Comparison of ENCODE assay signal across 10 cellular contexts in the genomic region with DNA sequence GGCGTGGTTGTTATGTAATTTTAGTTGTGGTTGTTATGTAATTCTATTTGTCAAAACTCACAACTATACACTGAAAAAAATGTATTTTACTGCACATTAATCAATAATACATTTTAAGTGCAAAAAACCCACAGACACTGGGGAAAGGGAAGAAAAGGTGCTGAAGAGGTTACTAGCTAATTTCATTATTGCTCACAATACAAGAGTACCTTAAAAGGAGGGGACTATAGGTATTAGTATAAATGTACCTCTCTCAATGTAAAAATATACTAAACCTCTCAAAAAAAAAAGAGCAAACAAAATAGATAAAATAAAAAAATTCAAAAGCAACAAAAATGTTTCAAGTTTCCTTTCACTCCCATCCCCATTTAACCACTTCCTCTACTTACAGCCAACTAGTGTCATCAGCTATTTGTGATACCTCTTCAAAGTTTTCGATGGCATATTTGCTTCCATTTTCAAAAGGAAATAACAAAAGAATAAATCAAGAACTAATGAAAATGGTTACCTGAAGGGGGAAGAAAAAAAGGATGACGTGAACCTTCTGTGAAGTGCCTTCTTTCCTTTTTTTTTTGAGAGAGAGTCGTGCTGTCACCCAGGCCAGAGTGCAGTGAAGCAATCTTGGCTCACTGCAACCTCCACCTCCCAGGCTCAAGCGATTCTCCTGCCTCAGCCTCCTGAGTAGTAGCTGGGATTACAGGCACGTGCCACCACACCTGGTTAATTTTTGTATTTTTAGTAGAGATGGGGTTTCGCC. TPM values are rescaled to one million over a fixed set of nuclear protein-coding genes. Genes with fewer than 3 reads are reported as not detected.
DNase-seq lines count a peak whose midpoint lies in the region; ATAC-seq lines count a peak whose summit lies in the region.
"Had no signal": no experiment of that assay in that cellular context is flagged by ENCODE, and none has a peak within 500 bp of the region (broad histone marks: within the 10 kb centered on the region; RNA-seq: fewer than 3 reads in every experiment).

No MANE protein-coding gene starts in this region.

- peak; percentile 79 for ATAC-seq in activated CD8-positive, alpha-beta T cell treated with anti-CD3 and anti-CD28 coated beads, Interleukin-2, amount 10 ng/mL, durations not matched to agents 7 days and 5 days
- no peak for ATAC-seq in HG02840 (IDR thresholded peaks at IDR 0.05; ENCODE audit: low FRiP score, unreplicated experiment)

- in situ Hi-C loops in KBM-7 (cut with MboI; ENCODE audit: low pct_unique_long_range_greater_than_20kb, low sequenced_read_pairs) = no loop called here

- H3K4me3 Mint-ChIP-seq in activated naive CD4-positive, alpha-beta T cell treated with anti-CD3 and anti-CD28 coated beads, Interleukin-2, amount 10 ng/mL, durations not matched to agents 7 days and 5 days = peak overlapping the region; percentile 12
- H3K4me3 Mint-ChIP-seq in activated CD8-positive, alpha-beta T cell treated with anti-CD3 and anti-CD28 coated beads, Interleukin-2, amount 10 ng/mL, durations not matched to agents 7 days and 5 days = peak overlapping the region; percentile 51
- H3K4me3 Mint-ChIP-seq in stimulated activated naive CD8-positive, alpha-beta T cell treated with anti-CD3 and anti-CD28 coated beads, Interleukin-15, Interleukin-2, amounts not matched to agents 100 ng/mL and 50 ng/mL, for 24 hours = peak overlapping the region; percentile 67

- peak; percentile 39 for DNase-seq in activated naive CD4-positive, alpha-beta T cell treated with anti-CD3 and anti-CD28 coated beads, Interleukin-2, amount 10 ng/mL, durations not matched to agents 7 days and 5 days
- DNase-seq in activated naive CD4-positive, alpha-beta T cell treated with anti-CD3 and anti-CD28 coated beads, Interleukin-2, amount 50 U/mL, for 16 hours = no peak
- DNase-seq in KBM-7 = peak; percentile 55
- DNase-seq in activated CD8-positive, alpha-beta T cell treated with anti-CD3 and anti-CD28 coated beads, Interleukin-2, amount 10 ng/mL, durations not matched to agents 7 days and 5 days = no peak
- DNase-seq in stimulated activated CD4-positive, alpha-beta T cell treated with anti-CD3 and anti-CD28 coated beads, Interleukin-15, amount 100 ng/mL, for 24 hours = no peak
- no peak for DNase-seq in DMS 273 treated with DMSO at 0.1 percent for 48 hours (lab: John Stamatoyannopoulos, UW)
- DNase-seq: NCI-H524 treated with DMSO at 0.1 percent for 48 hours, SW 1271 had no signal

- CTCF ChIA-PET in activated naive CD4-positive, alpha-beta T cell treated with anti-CD3 and anti-CD28 coated beads, Interleukin-2, amount 10 ng/mL, durations not matched to agents 7 days and 5 days (lab: Charles Lee) = interaction anchor here (1.5 kb wide), 2 partner anchors 10 to 113 kb away, joined by 3 to 4 read pairs; no protein-coding TSS in a partner anchor
- CTCF ChIA-PET in activated CD8-positive, alpha-beta T cell treated with anti-CD3 and anti-CD28 coated beads, Interleukin-2, amount 10 ng/mL, durations not matched to agents 7 days and 5 days (lab: Charles Lee) = interaction anchor here (0.8 to 2.6 kb wide), 2 partner anchors 11 to 66 kb away, joined by 5 to 11 read pairs; a partner anchor contains a TSS

- H3K27me3 Mint-ChIP-seq in activated naive CD4-positive, alpha-beta T cell treated with anti-CD3 and anti-CD28 coated beads, Interleukin-2, amount 10 ng/mL, durations not matched to agents 7 days and 5 days = no peaks in the 10 kb centered on the region
- H3K27me3 Mint-ChIP-seq in activated CD8-positive, alpha-beta T cell treated with anti-CD3 and anti-CD28 coated beads, Interleukin-2, amount 10 ng/mL, durations not matched to agents 7 days and 5 days (ENCODE audit: low read depth) = no peaks in the 10 kb centered on the region
- no peaks in the 10 kb centered on the region for H3K27me3 Mint-ChIP-seq in stimulated activated naive CD8-positive, alpha-beta T cell treated with anti-CD3 and anti-CD28 coated beads, Interleukin-15, Interleukin-2, amounts not matched to agents 100 ng/mL and 50 ng/mL, for 24 hours

- peak overlapping the region; percentile 90 for H3K27ac Mint-ChIP-seq in activated naive CD4-positive, alpha-beta T cell treated with anti-CD3 and anti-CD28 coated beads, Interleukin-2, amount 10 ng/mL, durations not matched to agents 7 days and 5 days
- peak overlapping the region; percentile 84 for H3K27ac Mint-ChIP-seq in activated CD8-positive, alpha-beta T cell treated with anti-CD3 and anti-CD28 coated beads, Interleukin-2, amount 10 ng/mL, durations not matched to agents 7 days and 5 days
- H3K27ac Mint-ChIP-seq in stimulated activated naive CD8-positive, alpha-beta T cell treated with anti-CD3 and anti-CD28 coated beads, Interleukin-15, Interleukin-2, amounts not matched to agents 100 ng/mL and 50 ng/mL, for 24 hours = peak overlapping the region; percentile 81

- H3K9me3 Mint-ChIP-seq in activated naive CD4-positive, alpha-beta T cell treated with anti-CD3 and anti-CD28 coated beads, Interleukin-2, amount 10 ng/mL, durations not matched to agents 7 days and 5 days = peaks cover 15% of the 10 kb centered on the region
- peaks cover 15% of the 10 kb centered on the region for H3K9me3 Mint-ChIP-seq in activated CD8-positive, alpha-beta T cell treated with anti-CD3 and anti-CD28 coated beads, Interleukin-2, amount 10 ng/mL, durations not matched to agents 7 days and 5 days (ENCODE audit: insufficient read depth)
- H3K9me3 Mint-ChIP-seq in stimulated activated naive CD8-positive, alpha-beta T cell treated with anti-CD3 and anti-CD28 coated beads, Interleukin-15, Interleukin-2, amounts not matched to agents 100 ng/mL and 50 ng/mL, for 24 hours = peaks cover 4% of the 10 kb centered on the region

- H3K36me3 Mint-ChIP-seq in activated naive CD4-positive, alpha-beta T cell treated with anti-CD3 and anti-CD28 coated beads, Interleukin-2, amount 10 ng/mL, durations not matched to agents 7 days and 5 days = peaks cover 44% of the 10 kb centered on the region
- peaks cover 52% of the 10 kb centered on the region for H3K36me3 Mint-ChIP-seq in activated CD8-positive, alpha-beta T cell treated with anti-CD3 and anti-CD28 coated beads, Interleukin-2, amount 10 ng/mL, durations not matched to agents 7 days and 5 days (ENCODE audit: low read depth)
- peaks cover 40% of the 10 kb centered on the region for H3K36me3 Mint-ChIP-seq in stimulated activated naive CD8-positive, alpha-beta T cell treated with anti-CD3 and anti-CD28 coated beads, Interleukin-15, Interleukin-2, amounts not matched to agents 100 ng/mL and 50 ng/mL, for 24 hours (ENCODE audit: low read depth)

- H3K4me1 Mint-ChIP-seq in activated naive CD4-positive, alpha-beta T cell treated with anti-CD3 and anti-CD28 coated beads, Interleukin-2, amount 10 ng/mL, durations not matched to agents 7 days and 5 days = peaks cover 46% of the 10 kb centered on the region
- peaks cover 43% of the 10 kb centered on the region for H3K4me1 Mint-ChIP-seq in activated CD8-positive, alpha-beta T cell treated with anti-CD3 and anti-CD28 coated beads, Interleukin-2, amount 10 ng/mL, durations not matched to agents 7 days and 5 days (ENCODE audit: low read depth)
- peaks cover 61% of the 10 kb centered on the region for H3K4me1 Mint-ChIP-seq in stimulated activated naive CD8-positive, alpha-beta T cell treated with anti-CD3 and anti-CD28 coated beads, Interleukin-15, Interleukin-2, amounts not matched to agents 100 ng/mL and 50 ng/mL, for 24 hours (ENCODE audit: low read depth)

- POLR2A ChIA-PET in activated CD8-positive, alpha-beta T cell treated with anti-CD3 and anti-CD28 coated beads, Interleukin-2, amount 10 ng/mL, durations not matched to agents 7 days and 5 days (lab: Charles Lee) = interaction anchor here (0.6 to 2.0 kb wide), 5 partner anchors 29 to 562 kb away, joined by 3 to 8 read pairs (median 4); a partner anchor contains a TSS

RNA-seq across cellular contexts. Expression of a gene that starts 30.2 kb away (rescaled TPM):
- total RNA-seq in activated CD8-positive, alpha-beta T cell treated with anti-CD3 and anti-CD28 coated beads, Interleukin-2, amount 10 ng/mL, durations not matched to agents 7 days and 5 days = 10 to 100 TPM; 50.0 to 53.4 TPM

Comparison
In these comparisons a context has a peak if more than half of its experiments do, and no peak if none do; other contexts are left out.
1. DNase-seq: peak in activated naive CD4-positive, alpha-beta T cell treated with anti-CD3 and anti-CD28 coated beads, Interleukin-2, amount 10 ng/mL, durations not matched to agents 7 days and 5 days (single experiment) and KBM-7 (single experiment); none in activated naive CD4-positive, alpha-beta T cell treated with anti-CD3 and anti-CD28 coated beads, Interleukin-2, amount 50 U/mL, for 16 hours (single experiment), activated CD8-positive, alpha-beta T cell treated with anti-CD3 and anti-CD28 coated beads, Interleukin-2, amount 10 ng/mL, durations not matched to agents 7 days and 5 days (single experiment), stimulated activated CD4-positive, alpha-beta T cell treated with anti-CD3 and anti-CD28 coated beads, Interleukin-15, amount 100 ng/mL, for 24 hours (single experiment) and DMS 273 treated with DMSO at 0.1 percent for 48 hours (single experiment).
2. H3K4me3 Mint-ChIP-seq: peak in every context shown above with its lines; median percentile 67 in stimulated activated naive CD8-positive, alpha-beta T cell treated with anti-CD3 and anti-CD28 coated beads, Interleukin-15, Interleukin-2, amounts not matched to agents 100 ng/mL and 50 ng/mL, for 24 hours; 51 in activated CD8-positive, alpha-beta T cell treated with anti-CD3 and anti-CD28 coated beads, Interleukin-2, amount 10 ng/mL, durations not matched to agents 7 days and 5 days; 12 in activated naive CD4-positive, alpha-beta T cell treated with anti-CD3 and anti-CD28 coated beads, Interleukin-2, amount 10 ng/mL, durations not matched to agents 7 days and 5 days.
3. Peak in every context shown above with its lines, with median percentiles within 50 percentile points of each other: H3K27ac Mint-ChIP-seq.